Comparison of ENCODE assay signal across 1 cellular context in the genomic region with DNA sequence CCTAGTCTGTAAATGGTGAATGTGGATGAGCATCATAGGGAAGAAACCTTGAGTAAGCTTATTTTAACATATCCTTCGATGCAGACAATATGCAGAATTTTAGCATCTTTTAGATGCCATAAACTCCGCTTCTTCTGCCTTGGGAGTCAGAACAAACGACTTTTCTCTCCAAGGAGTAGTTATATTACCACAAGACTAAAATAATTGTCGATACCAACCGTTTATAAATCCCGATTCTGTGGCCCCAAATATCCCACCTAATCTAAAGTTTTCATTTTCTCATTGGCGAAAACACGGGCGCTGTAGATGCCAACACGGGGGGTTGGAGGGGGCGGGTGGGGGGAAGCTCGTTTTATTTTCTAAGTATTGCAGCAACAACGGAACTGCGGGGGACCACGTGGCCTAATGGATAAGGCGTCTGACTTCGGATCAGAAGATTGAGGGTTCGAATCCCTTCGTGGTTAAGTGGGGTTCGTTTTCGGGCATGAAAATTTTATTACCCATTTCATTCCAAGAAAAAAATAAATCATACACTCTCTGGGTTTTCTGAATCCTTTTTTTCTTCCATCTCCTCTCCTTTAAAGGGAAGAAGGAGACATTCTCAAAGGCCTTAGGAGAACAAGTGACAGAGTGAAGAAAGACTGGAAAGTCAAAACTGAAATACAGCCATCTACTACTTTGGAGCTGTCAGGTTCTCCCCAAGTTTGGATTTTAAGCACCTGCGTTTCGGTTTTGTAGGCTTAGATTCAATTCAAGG.
TF ChIP-seq lines count a peak whose summit lies in the region.

No MANE protein-coding gene starts in this region.

TF ChIP-seq in HCT116, 20 proteins besides CTCF, POLR2A, EP300 and RAD21 (continued from another document):
- TF ChIP-seq CEBPB (IDR thresholded peaks at IDR 0.05; ENCODE audit: low read depth) (no peak), EGR1 (IDR thresholded peaks at IDR 0.05; ENCODE audit: low read depth) (no peak)
